ENCODE assay signal across 1 cellular context in the genomic region with DNA sequence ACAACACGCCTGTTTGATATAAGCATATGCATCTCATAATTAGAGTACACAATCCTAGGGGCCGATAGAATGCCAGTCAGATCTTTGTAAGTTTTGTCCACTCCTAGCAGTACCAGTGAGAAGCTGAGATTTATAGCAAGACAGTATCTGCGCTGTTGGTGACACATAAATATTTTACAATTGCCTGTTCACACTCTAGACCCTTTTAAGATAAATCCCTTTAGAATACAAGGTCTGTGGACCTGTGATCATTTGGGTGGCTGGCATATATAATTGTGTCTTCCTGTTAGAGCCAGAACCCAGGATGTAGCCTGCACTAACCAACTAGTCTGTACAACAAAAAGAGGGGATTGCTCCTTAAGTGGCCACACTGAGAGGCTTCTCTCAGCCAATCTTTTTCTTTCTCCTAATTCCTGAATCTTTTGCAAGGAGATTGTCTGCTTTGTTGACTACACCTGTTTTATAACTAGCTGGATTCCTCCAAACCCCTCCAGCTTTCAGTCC.
TF ChIP-seq lines count a peak whose summit lies in the region.

No MANE protein-coding gene starts in this region.

TF ChIP-seq in HepG2, 621 proteins besides CTCF, POLR2A, EP300 and RAD21:
- TF ChIP-seq, protein P1, sequence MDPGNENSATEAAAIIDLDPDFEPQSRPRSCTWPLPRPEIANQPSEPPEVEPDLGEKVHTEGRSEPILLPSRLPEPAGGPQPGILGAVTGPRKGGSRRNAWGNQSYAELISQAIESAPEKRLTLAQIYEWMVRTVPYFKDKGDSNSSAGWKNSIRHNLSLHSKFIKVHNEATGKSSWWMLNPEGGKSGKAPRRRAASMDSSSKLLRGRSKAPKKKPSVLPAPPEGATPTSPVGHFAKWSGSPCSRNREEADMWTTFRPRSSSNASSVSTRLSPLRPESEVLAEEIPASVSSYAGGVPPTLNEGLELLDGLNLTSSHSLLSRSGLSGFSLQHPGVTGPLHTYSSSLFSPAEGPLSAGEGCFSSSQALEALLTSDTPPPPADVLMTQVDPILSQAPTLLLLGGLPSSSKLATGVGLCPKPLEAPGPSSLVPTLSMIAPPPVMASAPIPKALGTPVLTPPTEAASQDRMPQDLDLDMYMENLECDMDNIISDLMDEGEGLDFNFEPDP (CRISPR knock-in tag; conservative IDR thresholded peaks at IDR 0.05) = 0 out of 2 replicates have a peak, but pooled peaks have one; percentile 74
- TF ChIP-seq ZNF891 (CRISPR knock-in tag; IDR thresholded peaks at IDR 0.05) (no peak), GFI1 (CRISPR knock-in tag; IDR thresholded peaks at IDR 0.05; ENCODE audit: borderline replicate concordance) (peak; percentile 90), ZSCAN22 (CRISPR knock-in tag; IDR thresholded peaks at IDR 0.05) (0 out of 2 replicates have a peak, but pooled peaks have one; percentile 7), IRF9 (CRISPR knock-in tag; IDR thresholded peaks at IDR 0.05; ENCODE audit: borderline replicate concordance) (no peak)
- TF ChIP-seq, protein P2, sequence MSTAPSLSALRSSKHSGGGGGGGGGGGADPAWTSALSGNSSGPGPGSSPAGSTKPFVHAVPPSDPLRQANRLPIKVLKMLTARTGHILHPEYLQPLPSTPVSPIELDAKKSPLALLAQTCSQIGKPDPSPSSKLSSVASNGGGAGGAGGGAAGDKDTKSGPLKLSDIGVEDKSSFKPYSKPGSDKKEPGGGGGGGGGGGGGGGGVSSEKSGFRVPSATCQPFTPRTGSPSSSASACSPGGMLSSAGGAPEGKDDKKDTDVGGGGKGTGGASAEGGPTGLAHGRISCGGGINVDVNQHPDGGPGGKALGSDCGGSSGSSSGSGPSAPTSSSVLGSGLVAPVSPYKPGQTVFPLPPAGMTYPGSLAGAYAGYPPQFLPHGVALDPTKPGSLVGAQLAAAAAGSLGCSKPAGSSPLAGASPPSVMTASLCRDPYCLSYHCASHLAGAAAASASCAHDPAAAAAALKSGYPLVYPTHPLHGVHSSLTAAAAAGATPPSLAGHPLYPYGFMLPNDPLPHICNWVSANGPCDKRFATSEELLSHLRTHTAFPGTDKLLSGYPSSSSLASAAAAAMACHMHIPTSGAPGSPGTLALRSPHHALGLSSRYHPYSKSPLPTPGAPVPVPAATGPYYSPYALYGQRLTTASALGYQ (CRISPR knock-in tag; IDR thresholded peaks at IDR 0.05) = no peak
